In genomic region chr10:10605551-10606081, GRCh38 we compare ENCODE assay signal across 13 cellular contexts.
DNase-seq lines count a peak whose midpoint lies in the region; ATAC-seq, FAIRE-seq and TF ChIP-seq lines count a peak whose summit lies in the region.
"Had no signal": no experiment of that assay in that cellular context is flagged by ENCODE, and none has a peak within 500 bp of the region (broad histone marks: within the 10 kb centered on the region; RNA-seq: fewer than 3 reads in every experiment).

No MANE protein-coding gene starts in this region.

- DNase-seq in AG09319 (ENCODE audit: extremely low read depth, low read depth), result peak; percentile 96
- DNase-seq in OCI-M1 (lab: John Stamatoyannopoulos, UW), result peak; percentile 1
- peak; percentile 100 for DNase-seq in fibroblast of pulmonary artery (ENCODE audit: low read depth)
- no peak for DNase-seq in pancreas
- no peak for DNase-seq in DMS79 treated with DMSO at 0.1 percent for 48 hours (lab: John Stamatoyannopoulos, UW)
- DNase-seq in SHP77 treated with DMSO at 0.1 percent for 48 hours (lab: John Stamatoyannopoulos, UW), result no peak
- no peak for DNase-seq in spleen
- DNase-seq: activated CD4-positive, alpha-beta memory T cell treated with anti-CD3 and anti-CD28 coated beads for 36 hours; activated naive CD8-positive, alpha-beta T cell treated with anti-CD3 and anti-CD28 coated beads, Interleukin-2, amount 10 ng/mL, durations not matched to agents 7 days and 5 days had no signal

- H3K4me3 ChIP-seq in fibroblast of pulmonary artery (replicated peaks; ENCODE audit: low read depth, low read length) (no peak overlapping the region), pancreas (no peak overlapping the region), spleen (no peak overlapping the region)
- H3K4me3 ChIP-seq: K562, SK-N-MC had no signal

- no peaks in the 10 kb centered on the region for H3K9me3 ChIP-seq in pancreas
- no peaks in the 10 kb centered on the region for H3K9me3 ChIP-seq in spleen

- 62 to 70% methylated on average over 9 of the region's 9 CpGs for WGBS in pancreas, 2 donors
- WGBS in spleen, 5 donors, result 64 to 81% (median 68%) methylated on average over 9 of the region's 9 CpGs

- no peak for TF ChIP-seq POLR2A in spleen (IDR thresholded peaks at IDR 0.05)

- FAIRE-seq in pancreas (lab: Jason Lieb, UNC), result no peak
- FAIRE-seq: K562 had no signal

- H3K36me3 ChIP-seq in pancreas (no peaks in the 10 kb centered on the region), spleen (no peaks in the 10 kb centered on the region)

- peak in 3 of 4 donors; percentile 37 to 44 (median 39) for ATAC-seq in pancreas
- ATAC-seq in GM21737 (IDR thresholded peaks at IDR 0.05; ENCODE audit: unreplicated experiment), result no peak
- ATAC-seq: K562; stimulated activated effector memory CD8-positive, alpha-beta T cell treated with anti-CD3 and anti-CD28 coated beads, Interleukin-12 subunit alpha, Interleukin-12 subunit beta, amount 100 ng/mL, for 72 hours had no signal

- H3K27ac ChIP-seq in pancreas (no peak overlapping the region), spleen (no peak overlapping the region)
- H3K27ac ChIP-seq: SK-N-MC had no signal

- intact Hi-C loops in pancreas (cut with DNase I), result no loop called here
- intact Hi-C loops in spleen (cut with DNase I; ENCODE audit: low total_unique reads), result no loop called here

- no peaks in the 10 kb centered on the region for H3K27me3 ChIP-seq in pancreas
- no peaks in the 10 kb centered on the region for H3K27me3 ChIP-seq in spleen (replicated peaks in 1 of 7)

- TF ChIP-seq CTCF in AG09319 (IDR thresholded peaks at IDR 0.05; ENCODE audit: low read depth, low read length) (no peak), fibroblast of pulmonary artery (IDR thresholded peaks at IDR 0.05; ENCODE audit: low read length, missing control alignments) (no peak), pancreas (IDR thresholded peaks at IDR 0.05) (no peak), spleen (IDR thresholded peaks at IDR 0.05 in 8 of 11, conservative IDR thresholded peaks at IDR 0.05 in 3 of 11) (no peak)

- H3K4me1 ChIP-seq in pancreas, result no peaks in the 10 kb centered on the region
- no peaks in the 10 kb centered on the region for H3K4me1 ChIP-seq in spleen

Comparison
In these comparisons a context has a peak if more than half of its experiments do, and no peak if none do; other contexts are left out.
1. DNase-seq: peak in AG09319 (single experiment), OCI-M1 (single experiment) and fibroblast of pulmonary artery (single experiment); none in pancreas (0 of 6), DMS79 treated with DMSO at 0.1 percent for 48 hours (single experiment), SHP77 treated with DMSO at 0.1 percent for 48 hours (single experiment) and spleen (single experiment).